In the genomic region with DNA sequence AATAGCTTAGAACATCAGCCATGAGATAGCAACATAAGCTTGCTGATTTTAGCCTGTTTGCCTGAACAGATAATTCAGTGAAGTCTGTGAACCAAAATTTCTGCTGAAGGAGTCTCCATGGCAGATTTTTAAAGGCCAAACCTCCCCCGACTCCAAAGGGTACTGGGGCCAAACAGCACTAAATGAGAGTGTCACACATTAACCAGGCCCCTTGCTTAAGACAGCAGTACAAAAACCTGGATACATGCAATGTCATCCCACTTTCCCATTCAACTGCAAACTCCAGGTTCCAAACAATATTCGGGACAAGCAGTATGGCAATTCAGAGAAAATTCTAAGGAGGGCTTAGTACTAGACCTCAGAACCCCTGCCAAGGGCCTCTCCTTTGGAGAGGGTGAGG, we compare ENCODE assay signal across 12 cellular contexts. TPM values are rescaled to one million over a fixed set of nuclear protein-coding genes. Genes with fewer than 3 reads are reported as not detected.
"Had no signal": no experiment of that assay in that cellular context is flagged by ENCODE, and none has a peak within 500 bp of the region (broad histone marks: within the 10 kb centered on the region; RNA-seq: fewer than 3 reads in every experiment).

No MANE protein-coding gene starts in this region.

- DNase-seq: GM23248, GOT3, H7, H9, HCEC 1CT, HFFc6 had no signal

- H3K4me3 ChIP-seq: GM23248, GM23338, HAP-1 had no signal

- H3K4me2 ChIP-seq: GM23338 had no signal

- ATAC-seq: GM23338, HCT116 had no signal

- H3K9ac ChIP-seq: GM23248 had no signal

- H3K27ac ChIP-seq: GM23248 had no signal

- H3K4me1 ChIP-seq: HAP-1 had no signal

- FAIRE-seq: H1, H54 had no signal

- H3K36me3 ChIP-seq: HAP-1 had no signal

- H2AFZ ChIP-seq: GM23248, GM23338 had no signal

- H3K9me3 ChIP-seq: HAP-1 had no signal

RNA-seq across cellular contexts. Expression of a gene that starts 4.3 kb away (rescaled TPM):
- total RNA-seq: H7, H9 had no signal

RNA-seq across cellular contexts. Expression of a gene that starts 49.6 kb away (rescaled TPM):
- total RNA-seq: GM23248, H4, H7, H9, HFFc6 had no signal
